ENCODE assay signal across 14 cellular contexts in the genomic region with DNA sequence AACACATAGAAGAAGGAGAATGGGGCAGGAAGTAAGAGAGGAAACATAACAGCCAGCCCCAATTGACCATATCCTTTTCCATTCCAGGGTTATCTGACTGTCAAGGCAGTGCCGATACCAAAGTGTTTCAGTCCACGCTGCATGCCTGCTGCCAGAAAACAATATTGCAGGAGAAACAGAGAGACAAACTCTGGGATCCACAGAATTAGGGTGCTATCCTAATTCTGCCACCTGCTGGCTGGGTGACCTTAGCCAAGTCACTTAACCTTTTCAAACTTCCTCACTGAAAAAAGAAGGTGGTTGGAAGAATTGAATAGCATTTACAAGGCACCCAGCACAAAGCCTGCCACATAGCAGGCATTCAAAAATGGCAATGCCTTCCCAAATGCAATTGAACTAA. TPM values are rescaled to one million over a fixed set of nuclear protein-coding genes. Genes with fewer than 3 reads are reported as not detected.
A peak's percentile ranks its signal among the peaks of the same experiment; 100 is the strongest.
DNase-seq lines count a peak whose midpoint lies in the region; ATAC-seq and TF ChIP-seq lines count a peak whose summit lies in the region.
"Had no signal": no experiment of that assay in that cellular context is flagged by ENCODE, and none has a peak within 500 bp of the region (broad histone marks: within the 10 kb centered on the region; RNA-seq: fewer than 3 reads in every experiment).

No MANE protein-coding gene starts in this region.

- peak overlapping the region; percentile 79 for H3K4me3 Mint-ChIP-seq in activated T-helper 17 cell treated with anti-CD3 and anti-CD28 coated beads, Interleukin-2, amount 50 U/mL, for 72 hours
- H3K4me3 Mint-ChIP-seq in activated T-helper 1 cell treated with anti-CD3 and anti-CD28 coated beads, Interleukin-12 subunit alpha, Interleukin-12 subunit beta, Interleukin-2, Interleukin-4 antibody, amounts not matched to agents 30 ng/mL and 10 ng/mL and 1 ng/mL, durations not matched to agents 14 hours and 24 hours and 36 hours = no peak overlapping the region
- H3K4me3 Mint-ChIP-seq: activated B cell treated with CpG ODN at 0.5 μM for 24 hours had no signal

- in situ Hi-C loops in gastrocnemius medialis (cut with MboI; ENCODE audit: low sequenced_read_pairs in 4 of 4) = no loop called here

- no peaks in the 10 kb centered on the region for H3K27me3 ChIP-seq in gastrocnemius medialis
- H3K27me3 ChIP-seq: suprapubic skin had no signal

- H3K27ac Mint-ChIP-seq in activated T-helper 17 cell treated with anti-CD3 and anti-CD28 coated beads, Interleukin-2, amount 50 U/mL, for 72 hours = peak overlapping the region; percentile 99
- no peak overlapping the region for H3K27ac Mint-ChIP-seq in activated T-helper 1 cell treated with anti-CD3 and anti-CD28 coated beads, Interleukin-12 subunit alpha, Interleukin-12 subunit beta, Interleukin-2, Interleukin-4 antibody, amounts not matched to agents 30 ng/mL and 10 ng/mL and 1 ng/mL, durations not matched to agents 14 hours and 24 hours and 36 hours
- H3K27ac Mint-ChIP-seq: activated B cell treated with CpG ODN at 0.5 μM for 24 hours had no signal

- peak; percentile 50 for DNase-seq in activated T-cell treated with anti-CD3 and anti-CD28 coated beads, Interleukin-2, amount 50 U/mL, for 1 hour
- DNase-seq in activated T-cell treated with anti-CD3 and anti-CD28 coated beads for 4 hours (no peak), OCI-M1 (lab: John Stamatoyannopoulos, UW) (peak; percentile 35), gastrocnemius medialis (no peak)
- peak; percentile 39 for DNase-seq in stimulated activated CD4-positive, alpha-beta T cell treated with anti-CD3 and anti-CD28 coated beads, Interleukin-4, amount 100 ng/mL, for 1 hour
- DNase-seq in activated T-helper 1 cell treated with anti-CD3 and anti-CD28 coated beads, Interleukin-12 subunit alpha, Interleukin-12 subunit beta, Interleukin-2, Interleukin-4 antibody, amounts not matched to agents 30 ng/mL and 10 ng/mL and 1 ng/mL, durations not matched to agents 14 hours and 24 hours and 36 hours (ENCODE audit: low spot score) = no peak
- DNase-seq: ACHN, activated B cell treated with CpG ODN at 0.5 μM for 24 hours, glutamatergic neuron, mesendoderm had no signal

- H3K4me1 Mint-ChIP-seq in activated T-helper 17 cell treated with anti-CD3 and anti-CD28 coated beads, Interleukin-2, amount 50 U/mL, for 72 hours = peaks cover 49% of the 10 kb centered on the region
- peaks cover 48% of the 10 kb centered on the region for H3K4me1 Mint-ChIP-seq in activated T-helper 1 cell treated with anti-CD3 and anti-CD28 coated beads, Interleukin-12 subunit alpha, Interleukin-12 subunit beta, Interleukin-2, Interleukin-4 antibody, amounts not matched to agents 30 ng/mL and 10 ng/mL and 1 ng/mL, durations not matched to agents 14 hours and 24 hours and 36 hours (ENCODE audit: low read depth)

- no peaks in the 10 kb centered on the region for H3K9me3 ChIP-seq in gastrocnemius medialis
- H3K9me3 ChIP-seq: suprapubic skin had no signal

- peaks cover 0 to 57% of the 10 kb centered on the region in 2 donors for H3K36me3 ChIP-seq in gastrocnemius medialis

- no peak for TF ChIP-seq CTCF in gastrocnemius medialis (IDR thresholded peaks at IDR 0.05 in 4 of 5, conservative IDR thresholded peaks at IDR 0.05 in 1 of 5)

- TF ChIP-seq POLR2A in gastrocnemius medialis (IDR thresholded peaks at IDR 0.05) = no peak

- H3K36me3 Mint-ChIP-seq in activated T-helper 17 cell treated with anti-CD3 and anti-CD28 coated beads, Interleukin-2, amount 50 U/mL, for 72 hours (ENCODE audit: low read depth) = peaks cover 97% of the 10 kb centered on the region
- peaks cover 47% of the 10 kb centered on the region for H3K36me3 Mint-ChIP-seq in activated T-helper 1 cell treated with anti-CD3 and anti-CD28 coated beads, Interleukin-12 subunit alpha, Interleukin-12 subunit beta, Interleukin-2, Interleukin-4 antibody, amounts not matched to agents 30 ng/mL and 10 ng/mL and 1 ng/mL, durations not matched to agents 14 hours and 24 hours and 36 hours (ENCODE audit: low read depth)

- no peaks in the 10 kb centered on the region for H3K9me3 Mint-ChIP-seq in activated T-helper 17 cell treated with anti-CD3 and anti-CD28 coated beads, Interleukin-2, amount 50 U/mL, for 72 hours
- H3K9me3 Mint-ChIP-seq in activated T-helper 1 cell treated with anti-CD3 and anti-CD28 coated beads, Interleukin-12 subunit alpha, Interleukin-12 subunit beta, Interleukin-2, Interleukin-4 antibody, amounts not matched to agents 30 ng/mL and 10 ng/mL and 1 ng/mL, durations not matched to agents 14 hours and 24 hours and 36 hours = peaks cover 3% of the 10 kb centered on the region
- H3K9me3 Mint-ChIP-seq: activated B cell treated with CpG ODN at 0.5 μM for 24 hours had no signal

- intact Hi-C loops in gastrocnemius medialis (cut with DNase I; ENCODE audit: low total_unique reads) = no loop called here
- intact Hi-C loops in activated T-helper 1 cell treated with anti-CD3 and anti-CD28 coated beads, Interleukin-12 subunit alpha, Interleukin-12 subunit beta, Interleukin-2, Interleukin-4 antibody, amounts not matched to agents 30 ng/mL and 10 ng/mL and 1 ng/mL, durations not matched to agents 14 hours and 24 hours and 36 hours (cut with micrococcal nuclease) = loop anchor here (1.0 to 10.0 kb wide), 5 partner anchors 9 to 380 kb away; partner anchors contain the start of genes CNOT10 and CRTAP

- no peaks in the 10 kb centered on the region for H3K4me1 ChIP-seq in gastrocnemius medialis
- H3K4me1 ChIP-seq: parathyroid adenoma, suprapubic skin had no signal

- no peak overlapping the region for H3K27ac ChIP-seq in gastrocnemius medialis
- H3K27ac ChIP-seq: parathyroid adenoma, suprapubic skin had no signal

- no peaks in the 10 kb centered on the region for H3K27me3 Mint-ChIP-seq in activated T-helper 17 cell treated with anti-CD3 and anti-CD28 coated beads, Interleukin-2, amount 50 U/mL, for 72 hours
- no peaks in the 10 kb centered on the region for H3K27me3 Mint-ChIP-seq in activated T-helper 1 cell treated with anti-CD3 and anti-CD28 coated beads, Interleukin-12 subunit alpha, Interleukin-12 subunit beta, Interleukin-2, Interleukin-4 antibody, amounts not matched to agents 30 ng/mL and 10 ng/mL and 1 ng/mL, durations not matched to agents 14 hours and 24 hours and 36 hours (ENCODE audit: insufficient read depth)
- H3K27me3 Mint-ChIP-seq: activated B cell treated with CpG ODN at 0.5 μM for 24 hours had no signal

- ATAC-seq in activated T-helper 17 cell treated with anti-CD3 and anti-CD28 coated beads, Interleukin-2, amount 50 U/mL, for 72 hours (replicated peaks) = no peak
- no peak for ATAC-seq in gastrocnemius medialis
- ATAC-seq in GM21825 (IDR thresholded peaks at IDR 0.05; ENCODE audit: unreplicated experiment) = no peak

- no peak overlapping the region for H3K4me3 ChIP-seq in gastrocnemius medialis
- H3K4me3 ChIP-seq: suprapubic skin had no signal

RNA-seq across cellular contexts. Expression of gene GLB1, which starts 32.0 kb away (rescaled TPM):
- total RNA-seq in activated T-helper 17 cell treated with anti-CD3 and anti-CD28 coated beads, Interleukin-2, amount 50 U/mL, for 72 hours = 100 to 1,000 TPM in 1 of 2 donors, 10 to 100 TPM in 1; 54.5 to 121 TPM
- 10 to 100 TPM; 11.4 to 38.0 (median 19.3) TPM for total RNA-seq in gastrocnemius medialis
- total RNA-seq in activated T-helper 1 cell treated with anti-CD3 and anti-CD28 coated beads, Interleukin-12 subunit alpha, Interleukin-12 subunit beta, Interleukin-2, Interleukin-4 antibody, amounts not matched to agents 30 ng/mL and 10 ng/mL and 1 ng/mL, durations not matched to agents 14 hours and 24 hours and 36 hours = 51.7 and 65.0 TPM in 2 replicates

RNA-seq across cellular contexts. Expression of gene TMPPE, which starts 32.0 kb away (rescaled TPM):
- 10 to 100 TPM in 1 of 2 donors, 1 to 10 TPM in 1; 8.8 to 12.7 TPM for total RNA-seq in activated T-helper 17 cell treated with anti-CD3 and anti-CD28 coated beads, Interleukin-2, amount 50 U/mL, for 72 hours
- 1 to 10 TPM; 2.1 to 2.8 (median 2.6) TPM for total RNA-seq in gastrocnemius medialis
- 14.9 and 15.5 TPM in 2 replicates for total RNA-seq in activated T-helper 1 cell treated with anti-CD3 and anti-CD28 coated beads, Interleukin-12 subunit alpha, Interleukin-12 subunit beta, Interleukin-2, Interleukin-4 antibody, amounts not matched to agents 30 ng/mL and 10 ng/mL and 1 ng/mL, durations not matched to agents 14 hours and 24 hours and 36 hours

RNA-seq across cellular contexts. Expression of gene CRTAP, which starts 48.9 kb away (rescaled TPM):
- 10 to 100 TPM; 38.2 to 60.7 TPM for total RNA-seq in activated T-helper 17 cell treated with anti-CD3 and anti-CD28 coated beads, Interleukin-2, amount 50 U/mL, for 72 hours
- total RNA-seq in gastrocnemius medialis = 100 to 1,000 TPM in 1 of 4 donors, 10 to 100 TPM in 3; 75.2 to 107 (median 83.1) TPM
- total RNA-seq in activated T-helper 1 cell treated with anti-CD3 and anti-CD28 coated beads, Interleukin-12 subunit alpha, Interleukin-12 subunit beta, Interleukin-2, Interleukin-4 antibody, amounts not matched to agents 30 ng/mL and 10 ng/mL and 1 ng/mL, durations not matched to agents 14 hours and 24 hours and 36 hours = 30.3 and 33.2 TPM in 2 replicates

Comparison
In these comparisons a context has a peak if more than half of its experiments do, and no peak if none do; other contexts are left out.
1. DNase-seq: peak in activated T-cell treated with anti-CD3 and anti-CD28 coated beads, Interleukin-2, amount 50 U/mL, for 1 hour (single experiment), OCI-M1 (single experiment) and stimulated activated CD4-positive, alpha-beta T cell treated with anti-CD3 and anti-CD28 coated beads, Interleukin-4, amount 100 ng/mL, for 1 hour (single experiment); none in activated T-cell treated with anti-CD3 and anti-CD28 coated beads for 4 hours (single experiment), gastrocnemius medialis (0 of 2) and activated T-helper 1 cell treated with anti-CD3 and anti-CD28 coated beads, Interleukin-12 subunit alpha, Interleukin-12 subunit beta, Interleukin-2, Interleukin-4 antibody, amounts not matched to agents 30 ng/mL and 10 ng/mL and 1 ng/mL, durations not matched to agents 14 hours and 24 hours and 36 hours (single experiment).